In genomic region chr1:156496211-156496761, GRCh38 we compare ENCODE assay signal across 1 cellular context.
TF ChIP-seq lines count a peak whose summit lies in the region.

No MANE protein-coding gene starts in this region.

TF ChIP-seq in GM23338, 12 proteins besides CTCF, POLR2A, EP300 and RAD21 (continued from another document):
- TF ChIP-seq ZNF462 (CRISPR knock-in tag; IDR thresholded peaks at IDR 0.05) (no peak), ETS1 (IDR thresholded peaks at IDR 0.05) (no peak), ZNF114 (CRISPR knock-in tag; IDR thresholded peaks at IDR 0.05) (no peak), CREB1 (CRISPR knock-in tag; IDR thresholded peaks at IDR 0.05; ENCODE audit: low read depth) (no peak)
